34 cellular contexts compared by ENCODE assay signal in genomic region chr11:110587129-110587528, GRCh38.
"Had no signal": no experiment of that assay in that cellular context is flagged by ENCODE, and none has a peak within 500 bp of the region (broad histone marks: within the 10 kb centered on the region; RNA-seq: fewer than 3 reads in every experiment).

No MANE protein-coding gene starts in this region.

- H3K27me3 ChIP-seq: adrenal gland, body of pancreas, brain microvascular endothelial cell, breast epithelium had no signal

- H3K9me3 ChIP-seq: adrenal gland, body of pancreas, breast epithelium had no signal

- H3K4me1 ChIP-seq: adrenal gland, body of pancreas, breast epithelium had no signal

- ATAC-seq: activated CD8-positive, alpha-beta T cell treated with anti-CD3 and anti-CD28 coated beads for 36 hours; activated naive CD4-positive, alpha-beta T cell treated with anti-CD3 and anti-CD28 coated beads, Interleukin-2, amount 50 U/mL, for 72 hours; activated T-cell treated with anti-CD3 and anti-CD28 coated beads, Interleukin-2, amount 50 U/mL, for 4 hours; activated T-cell treated with anti-CD3 and anti-CD28 coated beads, Interleukin-2, amount 50 U/mL, for 72 hours; activated T-helper 17 cell treated with anti-CD3 and anti-CD28 coated beads, Interleukin-2, amount 50 U/mL, for 72 hours; body of pancreas had no signal

- DNase-seq: activated B cell treated with CpG ODN at 0.5 μM for 24 hours; activated CD4-positive, alpha-beta memory T cell treated with anti-CD3 and anti-CD28 coated beads for 36 hours; activated CD4-positive, alpha-beta T cell treated with anti-CD3 and anti-CD28 coated beads for 4 hours; activated CD4-positive, alpha-beta T cell treated with anti-CD3 and anti-CD28 coated beads, Interleukin-2, amount 10 ng/mL, durations not matched to agents 24 days and 14 days; activated CD4-positive, alpha-beta T cell treated with anti-CD3 and anti-CD28 coated beads, Interleukin-2, amount 50 U/mL, for 1 hour; activated CD4-positive, alpha-beta T cell treated with anti-CD3 and anti-CD28 coated beads, Interleukin-2, amount 50 U/mL, for 4 hours; activated CD4-positive, CD25-positive, alpha-beta regulatory T cell treated with anti-CD3 and anti-CD28 coated beads, Interleukin-2, amount 50 U/mL, for 72 hours; activated CD8-positive, alpha-beta memory T cell treated with anti-CD3 and anti-CD28 coated beads, Interleukin-2, amount 50 U/mL, for 4 hours; activated CD8-positive, alpha-beta T cell treated with anti-CD3 and anti-CD28 coated beads for 36 hours; activated effector memory CD4-positive, alpha-beta T cell treated with anti-CD3 and anti-CD28 coated beads, Interleukin-2, amount 50 U/mL, for 16 hours; activated gamma-delta T cell treated with Interleukin-2 at 50 U/mL for 16 hours; activated naive CD4-positive, alpha-beta T cell; activated naive CD4-positive, alpha-beta T cell treated with anti-CD3 and anti-CD28 coated beads for 36 hours; activated naive CD4-positive, alpha-beta T cell treated with anti-CD3 and anti-CD28 coated beads, Interleukin-2, amount 50 U/mL, for 16 hours; activated naive CD8-positive, alpha-beta T cell treated with anti-CD3 and anti-CD28 coated beads for 36 hours; activated T-cell treated with anti-CD3 and anti-CD28 coated beads for 4 hours; activated T-cell treated with anti-CD3 and anti-CD28 coated beads, Interleukin-2, amount 50 U/mL, for 1 hour; activated T-cell treated with anti-CD3 and anti-CD28 coated beads, Interleukin-2, amount 50 U/mL, for 4 hours; activated T-cell treated with anti-CD3 and anti-CD28 coated beads, Interleukin-2, amount 50 U/mL, for 72 hours; adrenal gland; amniotic stem cell; aorta; body of pancreas; brain microvascular endothelial cell; central memory CD4-positive, alpha-beta T cell; T-helper 1 cell; T-helper 2 cell; T-helper 9 cell had no signal

- H3K27ac ChIP-seq: adrenal gland, body of pancreas, brain microvascular endothelial cell, breast epithelium, VCaP had no signal

- FAIRE-seq: astrocyte, TTC549 had no signal

- H3K4me3 ChIP-seq: adrenal gland, body of pancreas, breast epithelium had no signal

- H3K36me3 ChIP-seq: adrenal gland, brain microvascular endothelial cell, breast epithelium had no signal
